ENCODE assay signal across 16 cellular contexts in the genomic region with DNA sequence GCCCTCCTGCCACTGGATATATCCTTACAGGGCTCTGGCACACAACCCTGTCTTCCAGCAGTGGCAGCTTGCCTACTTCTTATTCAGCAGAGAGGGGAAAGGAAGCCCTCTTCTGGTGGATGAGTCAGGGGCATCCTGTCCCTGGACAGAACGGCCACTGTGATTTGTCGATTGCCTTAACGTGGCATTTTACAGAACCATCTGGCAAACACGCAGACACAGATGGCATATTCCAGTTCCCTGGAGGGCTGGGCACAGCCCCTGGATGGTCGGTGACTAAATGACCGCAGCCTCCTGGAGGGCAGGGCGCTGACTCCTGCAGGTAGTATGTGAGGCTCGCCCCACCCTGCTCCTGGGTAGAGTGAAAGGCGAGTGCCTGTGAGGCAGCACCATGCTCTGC.
A peak's percentile ranks its signal among the peaks of the same experiment; 100 is the strongest.
DNase-seq lines count a peak whose midpoint lies in the region; ATAC-seq and TF ChIP-seq lines count a peak whose summit lies in the region.
"Had no signal": no experiment of that assay in that cellular context is flagged by ENCODE, and none has a peak within 500 bp of the region (broad histone marks: within the 10 kb centered on the region; RNA-seq: fewer than 3 reads in every experiment).

No MANE protein-coding gene starts in this region.

- peaks cover 3% of the 10 kb centered on the region for H3K4me1 ChIP-seq in vagina
- H3K4me1 ChIP-seq: lower lobe of right lung, pancreas had no signal

- H3K4me1 Mint-ChIP-seq in activated CD8-positive, alpha-beta T cell treated with anti-CD3 and anti-CD28 coated beads for 36 hours (ENCODE audit: low read depth): no peaks in the 10 kb centered on the region
- peaks cover 3% of the 10 kb centered on the region for H3K4me1 Mint-ChIP-seq in activated CD8-positive, alpha-beta T cell treated with anti-CD3 and anti-CD28 coated beads, Interleukin-2, amount 10 ng/mL, durations not matched to agents 7 days and 5 days (ENCODE audit: low read depth)

- TF ChIP-seq CTCF in activated CD8-positive, alpha-beta T cell treated with anti-CD3 and anti-CD28 coated beads for 36 hours (IDR thresholded peaks at IDR 0.05): no peak
- TF ChIP-seq CTCF in fibroblast of mammary gland (conservative IDR thresholded peaks at IDR 0.05; ENCODE audit: control insufficient read depth, insufficient read depth, low read depth, low read length) (no peak), vagina (IDR thresholded peaks at IDR 0.05) (no peak)

- intact Hi-C loops in activated CD8-positive, alpha-beta T cell treated with anti-CD3 and anti-CD28 coated beads for 36 hours (cut with micrococcal nuclease): no loop called here
- intact Hi-C loops in vagina (cut with DNase I): no loop called here

- H3K27me3 Mint-ChIP-seq in activated CD8-positive, alpha-beta T cell treated with anti-CD3 and anti-CD28 coated beads for 36 hours: no peaks in the 10 kb centered on the region
- H3K27me3 Mint-ChIP-seq in activated CD8-positive, alpha-beta T cell treated with anti-CD3 and anti-CD28 coated beads, Interleukin-2, amount 10 ng/mL, durations not matched to agents 7 days and 5 days (ENCODE audit: low read depth): no peaks in the 10 kb centered on the region

- POLR2A ChIA-PET in activated CD8-positive, alpha-beta T cell treated with anti-CD3 and anti-CD28 coated beads for 36 hours (lab: Charles Lee): no interaction called here
- POLR2A ChIA-PET in activated CD8-positive, alpha-beta T cell treated with anti-CD3 and anti-CD28 coated beads, Interleukin-2, amount 10 ng/mL, durations not matched to agents 7 days and 5 days (lab: Charles Lee): no interaction called here

- in situ Hi-C loops in SK-MEL-5 (cut with HindIII; ENCODE audit: low pct_unique_long_range_greater_than_20kb, low sequenced_read_pairs): no loop called here

- CTCF ChIA-PET in activated CD8-positive, alpha-beta T cell treated with anti-CD3 and anti-CD28 coated beads for 36 hours (lab: Charles Lee): no interaction called here
- CTCF ChIA-PET in activated CD8-positive, alpha-beta T cell treated with anti-CD3 and anti-CD28 coated beads, Interleukin-2, amount 10 ng/mL, durations not matched to agents 7 days and 5 days (lab: Charles Lee): interaction anchor here (1.2 to 3.2 kb wide), 3 partner anchors 16 to 291 kb away, joined by 3 to 16 read pairs (median 4); no protein-coding TSS in a partner anchor

- H3K36me3 Mint-ChIP-seq in activated CD8-positive, alpha-beta T cell treated with anti-CD3 and anti-CD28 coated beads for 36 hours (ENCODE audit: low read depth): no peaks in the 10 kb centered on the region
- no peaks in the 10 kb centered on the region for H3K36me3 Mint-ChIP-seq in activated CD8-positive, alpha-beta T cell treated with anti-CD3 and anti-CD28 coated beads, Interleukin-2, amount 10 ng/mL, durations not matched to agents 7 days and 5 days (ENCODE audit: low read depth)

- ATAC-seq in activated CD8-positive, alpha-beta T cell treated with anti-CD3 and anti-CD28 coated beads for 36 hours: peak; percentile 34
- no peak for ATAC-seq in activated CD8-positive, alpha-beta T cell treated with anti-CD3 and anti-CD28 coated beads, Interleukin-2, amount 10 ng/mL, durations not matched to agents 7 days and 5 days
- ATAC-seq in GM19467 (IDR thresholded peaks at IDR 0.05; ENCODE audit: unreplicated experiment): no peak
- ATAC-seq: lower lobe of right lung; pancreas; stimulated activated naive CD8-positive, alpha-beta T cell treated with anti-CD3 and anti-CD28 coated beads, Interleukin-15, Interleukin-2, amounts not matched to agents 100 U/mL and 50 U/mL, for 24 hours had no signal

- H3K4me3 ChIP-seq in fibroblast of mammary gland (ENCODE audit: control insufficient read depth, low read depth, low read length): no peak overlapping the region
- H3K4me3 ChIP-seq in vagina: no peak overlapping the region
- H3K4me3 ChIP-seq: lower lobe of right lung, pancreas had no signal

- no peaks in the 10 kb centered on the region for H3K9me3 Mint-ChIP-seq in activated CD8-positive, alpha-beta T cell treated with anti-CD3 and anti-CD28 coated beads for 36 hours
- no peaks in the 10 kb centered on the region for H3K9me3 Mint-ChIP-seq in activated CD8-positive, alpha-beta T cell treated with anti-CD3 and anti-CD28 coated beads, Interleukin-2, amount 10 ng/mL, durations not matched to agents 7 days and 5 days (ENCODE audit: insufficient read depth)

- H3K4me3 Mint-ChIP-seq in activated CD8-positive, alpha-beta T cell treated with anti-CD3 and anti-CD28 coated beads for 36 hours: no peak overlapping the region
- H3K4me3 Mint-ChIP-seq in activated CD8-positive, alpha-beta T cell treated with anti-CD3 and anti-CD28 coated beads, Interleukin-2, amount 10 ng/mL, durations not matched to agents 7 days and 5 days: no peak overlapping the region

- no peaks in the 10 kb centered on the region for H3K36me3 ChIP-seq in vagina
- H3K36me3 ChIP-seq: pancreas had no signal

- H3K27me3 ChIP-seq in vagina: no peaks in the 10 kb centered on the region
- H3K27me3 ChIP-seq: pancreas had no signal

- no peak for DNase-seq in activated CD8-positive, alpha-beta T cell treated with anti-CD3 and anti-CD28 coated beads for 36 hours
- no peak for DNase-seq in activated CD8-positive, alpha-beta T cell treated with anti-CD3 and anti-CD28 coated beads, Interleukin-2, amount 10 ng/mL, durations not matched to agents 7 days and 5 days
- DNase-seq in SK-MEL-5 (ENCODE audit: low read depth, low spot score) (peak; percentile 17), fibroblast of mammary gland (ENCODE audit: low read depth) (peak; percentile 56), vagina (ENCODE audit: extremely low spot score in 2 of 2) (no peak), NCI-H2227 (lab: John Stamatoyannopoulos, UW; ENCODE audit: unreplicated experiment) (no peak), ureter (ENCODE audit: low spot score) (no peak)
- DNase-seq: 8988T; activated CD4-positive, alpha-beta T cell treated with anti-CD3 and anti-CD28 coated beads, Interleukin-2, amount 50 U/mL, for 4 hours; DMS79; lower lobe of right lung; NCI-H226; pancreas; stimulated activated CD4-positive, alpha-beta T cell treated with anti-CD3 and anti-CD28 coated beads, Interleukin-2, amount 100 ng/mL, for 24 hours; stimulated activated naive CD8-positive, alpha-beta T cell treated with anti-CD3 and anti-CD28 coated beads, Interleukin-15, Interleukin-2, amounts not matched to agents 100 U/mL and 50 U/mL, for 24 hours had no signal

- no peaks in the 10 kb centered on the region for H3K9me3 ChIP-seq in vagina
- H3K9me3 ChIP-seq: lower lobe of right lung, pancreas had no signal

- H3K27ac Mint-ChIP-seq in activated CD8-positive, alpha-beta T cell treated with anti-CD3 and anti-CD28 coated beads for 36 hours: no peak overlapping the region
- H3K27ac Mint-ChIP-seq in activated CD8-positive, alpha-beta T cell treated with anti-CD3 and anti-CD28 coated beads, Interleukin-2, amount 10 ng/mL, durations not matched to agents 7 days and 5 days: no peak overlapping the region

- H3K27ac ChIP-seq in vagina: peak overlapping the region; percentile 29
- H3K27ac ChIP-seq: lower lobe of right lung, pancreas had no signal

- no peak for TF ChIP-seq POLR2A in vagina (IDR thresholded peaks at IDR 0.05)

Comparison
In these comparisons a context has a peak if more than half of its experiments do, and no peak if none do; other contexts are left out.
1. DNase-seq: peak in SK-MEL-5 (single experiment) and fibroblast of mammary gland (single experiment); none in activated CD8-positive, alpha-beta T cell treated with anti-CD3 and anti-CD28 coated beads for 36 hours (single experiment), activated CD8-positive, alpha-beta T cell treated with anti-CD3 and anti-CD28 coated beads, Interleukin-2, amount 10 ng/mL, durations not matched to agents 7 days and 5 days (single experiment), vagina (0 of 2), NCI-H2227 (single experiment) and ureter (single experiment).